Comparison of ENCODE assay signal across 2 cellular contexts in genomic region chr20:50783390-50783789, GRCh38.
TF ChIP-seq lines count a peak whose summit lies in the region.

No MANE protein-coding gene starts in this region.

TF ChIP-seq in HEK293, 187 proteins besides CTCF, POLR2A, EP300 and RAD21:
- peak; percentile 81 for TF ChIP-seq ZNF10 (tag by site-specific recombination; IDR thresholded peaks at IDR 0.05)
- no peak for TF ChIP-seq ZNF692 (tag by site-specific recombination; IDR thresholded peaks at IDR 0.05)

TF ChIP-seq in K562, 482 proteins besides CTCF, POLR2A, EP300 and RAD21:
- TF ChIP-seq ZBTB43 (CRISPR knock-in tag; IDR thresholded peaks at IDR 0.05) (no peak), ZNF134 (CRISPR knock-in tag; conservative IDR thresholded peaks at IDR 0.05) (peak; percentile 69), BCLAF1 (IDR thresholded peaks at IDR 0.05; ENCODE audit: borderline replicate concordance in 1 of 2, control insufficient read depth in 1 of 2, low read depth in 2 of 2, low read length in 1 of 2) (peak in 1 of 2 experiments; percentile 25; a peak in 1 of 4 replicates), ZNF79 (CRISPR knock-in tag; IDR thresholded peaks at IDR 0.05; ENCODE audit: low read depth) (no peak), ZBTB11 (CRISPR knock-in tag; IDR thresholded peaks at IDR 0.05) (peak in 1 of 3 experiments; percentile 82; a peak in 2 of 6 replicates)
